Comparison of ENCODE assay signal across 8 cellular contexts in genomic region chr17:68248886-68249872, GRCh38. TPM values are rescaled to one million over a fixed set of nuclear protein-coding genes. Genes with fewer than 3 reads are reported as not detected.
A peak's percentile ranks its signal among the peaks of the same experiment; 100 is the strongest.
DNase-seq lines count a peak whose midpoint lies in the region; ATAC-seq, FAIRE-seq and TF ChIP-seq lines count a peak whose summit lies in the region.

No MANE protein-coding gene starts in this region.

- no peak overlapping the region for H3K4ac ChIP-seq in H1 (replicated peaks; ENCODE audit: insufficient read length, low read depth, low read length)

- peak overlapping the region; percentile 82 for H3K27ac Mint-ChIP-seq in progenitor cell of endocrine pancreas

- H3K4me3 ChIP-seq in RWPE2 (ENCODE audit: severe bottlenecking) (peak overlapping the region; percentile 77), H1 (ENCODE audit: extremely low read depth in 1 of 4, insufficient read depth in 2 of 4, low read depth in 3 of 4, low read length in 4 of 4) (peak overlapping the region in 3 of 4 experiments; percentile 76 to 88 (median 81); a peak in 2 of 8 replicates)

- H2AFZ ChIP-seq in H1 (ENCODE audit: low read length), result no peak overlapping the region

- H2AK5ac ChIP-seq in H1 (ENCODE audit: low read depth, low read length), result no peak overlapping the region

- H3K4me2 ChIP-seq in H1 (ENCODE audit: insufficient read depth in 1 of 2, low read depth in 2 of 2, low read length in 2 of 2), result peak overlapping the region; percentile 67 to 77; a peak in 2 of 4 replicates

- no peak overlapping the region for H3K9ac ChIP-seq in H1 (replicated peaks in 1 of 4; ENCODE audit: extremely low read depth in 1 of 4, low read depth in 3 of 4, low read length in 3 of 4)

- no peak overlapping the region for H4K8ac ChIP-seq in H1 (ENCODE audit: extremely low read depth, insufficient read depth, low read length)

- H3K79me2 ChIP-seq in H1 (ENCODE audit: control insufficient read depth in 1 of 2, insufficient read depth in 2 of 2, low read length in 2 of 2), result no peaks in the 10 kb centered on the region

- CTCF ChIA-PET in H1 (lab: Charles Lee; ENCODE audit: partially characterized antibody), result interaction anchor here (0.6 to 3.6 kb wide), 9 partner anchors 15 to 892 kb away, joined by 3 to 18 read pairs (median 5); no protein-coding TSS in a partner anchor

- no peaks in the 10 kb centered on the region for H3K27me3 Mint-ChIP-seq in progenitor cell of endocrine pancreas

- no peak overlapping the region for H3K14ac ChIP-seq in H1 (ENCODE audit: insufficient read length)

- DNase-seq in NK-92 treated with Interleukin-12 subunit alpha and Interleukin-12 subunit beta, amount 100 ng/mL, for 24 hours (lab: John Stamatoyannopoulos, UW), result peak; percentile 21
- DNase-seq in NK-92 (lab: John Stamatoyannopoulos, UW; ENCODE audit: unreplicated experiment) (no peak), RWPE2 (ENCODE audit: low spot score) (no peak), H1 (ENCODE audit: low read depth in 1 of 2, low spot score in 2 of 2) (no peak), progenitor cell of endocrine pancreas (ENCODE audit: low spot score, unreplicated experiment) (no peak), HT-29 (ENCODE audit: low spot score) (no peak), NCI-H2196 (lab: John Stamatoyannopoulos, UW; ENCODE audit: unreplicated experiment) (no peak), NCI-H1694 (lab: John Stamatoyannopoulos, UW) (no peak)

- no peak overlapping the region for H2BK15ac ChIP-seq in H1 (ENCODE audit: low read length)

- TF ChIP-seq CTCF in RWPE2 (IDR thresholded peaks at IDR 0.05; ENCODE audit: poor library complexity, severe bottlenecking) (no peak), H1 (IDR thresholded peaks at IDR 0.05; ENCODE audit: control extremely low read depth in 1 of 3, insufficient read depth in 1 of 3, low read depth in 1 of 3, low read length in 3 of 3) (no peak), progenitor cell of endocrine pancreas (IDR thresholded peaks at IDR 0.05; ENCODE audit: unreplicated experiment) (no peak)

- H3K36me3 ChIP-seq in RWPE2 (ENCODE audit: low read depth) (peaks cover 38% of the 10 kb centered on the region), H1 (ENCODE audit: control insufficient read depth in 2 of 4, insufficient read depth in 4 of 4, low read length in 3 of 4) (peaks cover 0 to 7% (median 0%) of the 10 kb centered on the region in 4 experiments; a peak in 3 of 8 replicates)

- no peak overlapping the region for H3K56ac ChIP-seq in H1 (replicated peaks; ENCODE audit: insufficient read length, low read depth, low read length)

- no peak overlapping the region for H2BK5ac ChIP-seq in H1 (ENCODE audit: low read depth, low read length)

- H4K20me1 ChIP-seq in H1 (replicated peaks in 1 of 2; ENCODE audit: control insufficient read depth in 1 of 2, insufficient read depth in 2 of 2, low read length in 2 of 2), result no peaks in the 10 kb centered on the region

- TF ChIP-seq POLR2A in H1 (IDR thresholded peaks at IDR 0.05; ENCODE audit: control extremely low read depth in 1 of 2, low read depth in 2 of 2, low read length in 2 of 2), result no peak

- H2BK20ac ChIP-seq in H1 (ENCODE audit: low read length), result no peak overlapping the region

- TF ChIP-seq RAD21 in H1 (IDR thresholded peaks at IDR 0.05 in 1 of 2, conservative IDR thresholded peaks at IDR 0.05 in 1 of 2; ENCODE audit: low read depth in 2 of 2, low read length in 2 of 2), result no peak

- H3K27me3 ChIP-seq in RWPE2 (ENCODE audit: insufficient read depth, poor library complexity, severe bottlenecking) (no peaks in the 10 kb centered on the region), H1 (replicated peaks in 1 of 4; ENCODE audit: control insufficient read depth in 3 of 4, extremely low read depth in 1 of 4, insufficient read depth in 3 of 4, low read length in 3 of 4) (no peaks in the 10 kb centered on the region)

- no peaks in the 10 kb centered on the region for H3K9me3 Mint-ChIP-seq in progenitor cell of endocrine pancreas (ENCODE audit: low read depth)

- FAIRE-seq in H1 (lab: Jason Lieb, UNC), result no peak

- H3K4me1 Mint-ChIP-seq in progenitor cell of endocrine pancreas (ENCODE audit: low read depth), result peaks cover 5% of the 10 kb centered on the region

- 88% methylated on average over 12 of the region's 12 CpGs; no CpG with 5 or more reads in 1 of the 2 experiments for WGBS in H1 (ENCODE audit: extremely low coverage in 1 of 2, insufficient coverage in 1 of 2, insufficient read length in 1 of 2, insufficient replicate concordance in 2 of 2, low coverage in 1 of 2, low lambda C conversion rate in 2 of 2, missing lambda C conversion rate in 1 of 2), 2 experiments

- no peak overlapping the region for H4K5ac ChIP-seq in H1 (ENCODE audit: insufficient read length, low read depth, low read length)

- no peaks in the 10 kb centered on the region for H3K79me1 ChIP-seq in H1 (ENCODE audit: low read depth, low read length)

- no peak overlapping the region for H4K91ac ChIP-seq in H1 (replicated peaks; ENCODE audit: insufficient read length, low read length)

- peaks cover 2% of the 10 kb centered on the region; the same call in 1 of the 2 replicates for H3K23me2 ChIP-seq in H1 (ENCODE audit: low read depth, low read length)

- H3K9me3 ChIP-seq in RWPE2 (ENCODE audit: severe bottlenecking), result no peaks in the 10 kb centered on the region
- no peaks in the 10 kb centered on the region for H3K9me3 ChIP-seq in H1 (ENCODE audit: insufficient read depth in 2 of 2, low read depth in 1 of 2, low read length in 1 of 2)

- no peak overlapping the region for H3K18ac ChIP-seq in H1 (ENCODE audit: extremely low read depth, low read length)

- POLR2A ChIA-PET in H1 (lab: Charles Lee; ENCODE audit: partially characterized antibody), result interaction anchor here (0.6 to 3.0 kb wide), 6 partner anchors 16 to 234 kb away, joined by 3 to 10 read pairs (median 3); no protein-coding TSS in a partner anchor

- peak overlapping the region; percentile 94 for H3K4me3 Mint-ChIP-seq in progenitor cell of endocrine pancreas (ENCODE audit: low read depth)

- no peak for TF ChIP-seq EP300 in H1 (IDR thresholded peaks at IDR 0.05; ENCODE audit: borderline replicate concordance in 1 of 2, low read depth in 2 of 2, low read length in 2 of 2)

- H3K27ac ChIP-seq in RWPE2 (ENCODE audit: poor library complexity, severe bottlenecking) (peak overlapping the region; percentile 57), H1 (ENCODE audit: low read depth, low read length) (no peak overlapping the region)

- H2BK12ac ChIP-seq in H1 (ENCODE audit: low read depth, low read length), result no peak overlapping the region

- no peak overlapping the region for H2BK120ac ChIP-seq in H1 (replicated peaks; ENCODE audit: low read depth, low read length)

- H3K23ac ChIP-seq in H1 (ENCODE audit: insufficient read length), result no peak overlapping the region

- peaks cover 4% of the 10 kb centered on the region for H3K4me1 ChIP-seq in RWPE2 (ENCODE audit: insufficient read depth, poor library complexity, severe bottlenecking)
- H3K4me1 ChIP-seq in H1 (replicated peaks in 1 of 4; ENCODE audit: control insufficient read depth in 3 of 4, insufficient read depth in 4 of 4, low read length in 3 of 4), result no peaks in the 10 kb centered on the region; a peak in 2 of 7 replicates

- H3K36me3 Mint-ChIP-seq in progenitor cell of endocrine pancreas (ENCODE audit: insufficient read depth), result peaks cover 4% of the 10 kb centered on the region

- no peak for ATAC-seq in RWPE2 (ENCODE audit: low read depth)

TF ChIP-seq in H1, 55 proteins besides CTCF, POLR2A, EP300 and RAD21 (continues in another document):
- TF ChIP-seq ASH2L (IDR thresholded peaks at IDR 0.05; ENCODE audit: low read length) (no peak), MAFK (IDR thresholded peaks at IDR 0.05; ENCODE audit: low read depth, low read length) (no peak), CREB1 (IDR thresholded peaks at IDR 0.05) (no peak), JUN (IDR thresholded peaks at IDR 0.05; ENCODE audit: low read depth, low read length) (no peak), TAF7 (optimal IDR thresholded peaks at IDR 0.05; ENCODE audit: borderline replicate concordance, low read depth, low read length) (no peak)

RNA-seq across cellular contexts. Expression of gene AMZ2, which starts 1.3 kb away (rescaled TPM):
- 66.4 and 71.0 TPM in 2 replicates for total RNA-seq in H1 (2021; fragmentation: NEBNext Ultra II Directional; extraction: Animal tissue kit (Norgen Biotek cat#: 25700))
- 37.7 and 49.5 TPM in 2 replicates for polyA plus RNA-seq in H1 (2011; rRNA removed)
- 51.8 TPM for polyA plus RNA-seq in H1 (2011; cell fraction: cytosol; rRNA removed)
- polyA plus RNA-seq in H1 (2011; cell fraction: nucleus; rRNA removed), result 33.2 TPM
- polyA plus RNA-seq in H1 (2012, experiment 1 of 2), result 41.9 to 66.4 TPM (median 42.7 TPM) in 4 replicates
- polyA plus RNA-seq in H1 (2012, experiment 2 of 2), result 27.4 TPM
- polyA plus RNA-seq in H1 (2013, experiment 1 of 2), result 104 TPM
- polyA plus RNA-seq in H1 (2013, experiment 2 of 2), result 114 TPM
- 21.5 and 37.8 TPM in 2 replicates for polyA minus RNA-seq in H1 (2011; rRNA and poly(A)+ RNA removed)
- 12.8 TPM for polyA minus RNA-seq in H1 (2011; cell fraction: cytosol; rRNA and poly(A)+ RNA removed)
- 31.9 TPM for polyA minus RNA-seq in H1 (2011; cell fraction: nucleus; rRNA and poly(A)+ RNA removed)
- 58.3 and 61.4 TPM in 2 replicates for total RNA-seq in progenitor cell of endocrine pancreas
- total RNA-seq in HT-29 (2014; rRNA removed; shearing (Covaris generic)), result 12.4 and 20.0 TPM in 2 replicates

RNA-seq across cellular contexts. Expression of gene SLC16A6, which starts 41.7 kb away (rescaled TPM):
- 0.08 and 0.22 TPM in 2 replicates for total RNA-seq in H1 (2021; fragmentation: NEBNext Ultra II Directional; extraction: Animal tissue kit (Norgen Biotek cat#: 25700))
- 0.13 and 0.17 TPM in 2 replicates for polyA plus RNA-seq in H1 (2011; rRNA removed)
- polyA plus RNA-seq in H1 (2011; cell fraction: cytosol; rRNA removed), result 0.28 TPM
- 0.11 TPM for polyA plus RNA-seq in H1 (2011; cell fraction: nucleus; rRNA removed)
- 0.08 to 0.09 TPM in 2 of 4 replicates, not detected in the others for polyA plus RNA-seq in H1 (2012, experiment 1 of 2)
- polyA plus RNA-seq in H1 (2012, experiment 2 of 2), result 0.10 TPM
- 0.04 TPM for polyA plus RNA-seq in H1 (2013, experiment 1 of 2)
- polyA plus RNA-seq in H1 (2013, experiment 2 of 2), result 0.04 TPM
- 0.54 TPM in 1 of 2 replicates, not detected in the other for polyA minus RNA-seq in H1 (2011; rRNA and poly(A)+ RNA removed)
- polyA minus RNA-seq in H1 (2011; cell fraction: cytosol; rRNA and poly(A)+ RNA removed), result not detected
- polyA minus RNA-seq in H1 (2011; cell fraction: nucleus; rRNA and poly(A)+ RNA removed), result 0.50 TPM
- total RNA-seq in progenitor cell of endocrine pancreas, result 0.12 and 0.24 TPM in 2 replicates
- total RNA-seq in HT-29 (2014; rRNA removed; shearing (Covaris generic)), result 1.3 TPM in 1 of 2 replicates, not detected in the other

RNA-seq across cellular contexts. Expression of gene ARSG, which starts 42.1 kb away (rescaled TPM):
- total RNA-seq in H1 (2021; fragmentation: NEBNext Ultra II Directional; extraction: Animal tissue kit (Norgen Biotek cat#: 25700)), result 3.6 and 4.0 TPM in 2 replicates
- 3.3 and 4.3 TPM in 2 replicates for polyA plus RNA-seq in H1 (2011; rRNA removed)
- polyA plus RNA-seq in H1 (2011; cell fraction: cytosol; rRNA removed), result 3.4 TPM
- 5.4 TPM for polyA plus RNA-seq in H1 (2011; cell fraction: nucleus; rRNA removed)
- 1.5 to 2.9 TPM (median 2.5 TPM) in 4 replicates for polyA plus RNA-seq in H1 (2012, experiment 1 of 2)
- polyA plus RNA-seq in H1 (2012, experiment 2 of 2), result 1.3 TPM
- polyA plus RNA-seq in H1 (2013, experiment 1 of 2), result 1.3 TPM
- 2.0 TPM for polyA plus RNA-seq in H1 (2013, experiment 2 of 2)
- polyA minus RNA-seq in H1 (2011; rRNA and poly(A)+ RNA removed), result 13.2 and 16.1 TPM in 2 replicates
- polyA minus RNA-seq in H1 (2011; cell fraction: cytosol; rRNA and poly(A)+ RNA removed), result 3.5 TPM
- 13.3 TPM for polyA minus RNA-seq in H1 (2011; cell fraction: nucleus; rRNA and poly(A)+ RNA removed)
- 2.6 and 4.9 TPM in 2 replicates for total RNA-seq in progenitor cell of endocrine pancreas
- 2.0 and 2.1 TPM in 2 replicates for total RNA-seq in HT-29 (2014; rRNA removed; shearing (Covaris generic))
